8 cellular contexts compared by ENCODE assay signal in the genomic region with DNA sequence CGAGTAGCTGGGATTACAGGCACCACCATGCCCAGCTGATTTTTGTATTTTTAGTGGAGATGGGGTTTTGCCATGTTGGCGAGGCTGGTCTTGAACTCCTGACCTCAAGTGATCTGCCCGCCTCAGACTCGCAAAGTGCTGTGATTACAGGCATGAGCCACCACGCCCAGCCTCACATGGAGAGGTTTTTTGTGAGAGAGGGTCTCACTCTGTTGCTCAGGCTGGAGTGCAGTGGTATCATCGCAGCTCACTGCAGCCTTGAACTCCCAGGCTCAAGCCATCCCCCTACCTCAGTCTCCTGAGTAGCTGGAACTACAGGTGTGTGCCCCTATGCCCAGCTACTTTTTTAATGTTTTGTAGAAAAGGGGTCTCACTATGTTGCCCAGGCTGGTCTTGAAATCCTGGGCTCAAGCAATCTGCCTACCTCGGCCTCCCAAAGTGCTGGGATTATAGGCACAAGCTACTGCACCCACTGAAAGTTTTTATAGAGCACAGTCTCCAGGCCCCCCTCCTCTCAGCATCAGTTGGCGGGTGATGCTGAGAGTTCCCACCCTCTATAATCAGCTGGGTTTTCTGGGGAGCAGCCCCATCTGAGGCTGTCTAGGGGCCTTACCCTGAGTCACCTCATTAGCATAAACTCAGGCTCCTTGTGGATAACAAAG. TPM values are rescaled to one million over a fixed set of nuclear protein-coding genes. Genes with fewer than 3 reads are reported as not detected.
A peak's percentile ranks its signal among the peaks of the same experiment; 100 is the strongest.
DNase-seq lines count a peak whose midpoint lies in the region; ATAC-seq, FAIRE-seq and TF ChIP-seq lines count a peak whose summit lies in the region.
"Not testable (repeated sequence)": the region's sequence is repeated elsewhere in the genome, so short reads cannot be mapped to it uniquely, and the experiment has no call there.

No MANE protein-coding gene starts in this region.

- TF ChIP-seq CTCF in A673 (conservative IDR thresholded peaks at IDR 0.05; ENCODE audit: low read depth, low read length); chondrocyte (IDR thresholded peaks at IDR 0.05); psoas muscle (IDR thresholded peaks at IDR 0.05); upper lobe of right lung (IDR thresholded peaks at IDR 0.05): not testable (repeated sequence)

- intact Hi-C loops in A673 (cut with micrococcal nuclease; ENCODE audit: unreplicated experiment); left ventricle myocardium superior (cut with micrococcal nuclease); upper lobe of right lung (cut with DNase I): not testable (repeated sequence)
- intact Hi-C loops in psoas muscle (cut with DNase I) = loop anchor here in 1 of 2 donors (10.0 kb wide), 1 partner anchor 368 kb away; no protein-coding TSS in a partner anchor

- not testable (repeated sequence) for H3K9me3 Mint-ChIP-seq in chondrocyte (ENCODE audit: low read depth)

- not testable (repeated sequence) for ATAC-seq in left ventricle myocardium superior, psoas muscle, upper lobe of right lung

- H3K4me1 Mint-ChIP-seq in chondrocyte (ENCODE audit: low read depth) = not testable (repeated sequence)

- DNase-seq in A673 (ENCODE audit: low spot score) (peak; percentile 13), chondrocyte (ENCODE audit: low spot score) (peak; percentile 71), left ventricle myocardium superior (peak; percentile 17), mesenteric fat pad (ENCODE audit: low spot score) (peak; percentile 77), psoas muscle (peak; percentile 7 to 48), upper lobe of right lung (peak; percentile 20)
- not testable (repeated sequence) for DNase-seq in HTR-8/SVneo (ENCODE audit: insufficient read length, low spot score)
- peak; percentile 17 for DNase-seq in activated T-cell treated with anti-CD3 and anti-CD28 coated beads, Interleukin-2, amount 50 U/mL, for 1 hour

- peak; percentile 26 for FAIRE-seq in HTR-8/SVneo (lab: Jason Lieb, UNC)

- H3K27ac Mint-ChIP-seq in chondrocyte (ENCODE audit: unreplicated experiment) = not testable (repeated sequence)

- H3K4me3 Mint-ChIP-seq in chondrocyte (ENCODE audit: unreplicated experiment) = not testable (repeated sequence)

- H3K36me3 ChIP-seq in A673 (ENCODE audit: insufficient read depth, low read length, poor library complexity, severe bottlenecking) = not testable (repeated sequence)
- H3K36me3 ChIP-seq in psoas muscle (ENCODE audit: insufficient read depth in 1 of 2, low read depth in 1 of 2) = peaks cover 0 to 89% of the 10 kb centered on the region in 2 donors
- H3K36me3 ChIP-seq in upper lobe of right lung = peaks cover 61% of the 10 kb centered on the region

- peaks cover 23% of the 10 kb centered on the region for H3K36me3 Mint-ChIP-seq in chondrocyte (ENCODE audit: low read depth)

- not testable (repeated sequence) for H3K27me3 Mint-ChIP-seq in chondrocyte (ENCODE audit: low read depth)

- H3K4me1 ChIP-seq in A673 (ENCODE audit: insufficient read depth, low read length, poor library complexity, severe bottlenecking); psoas muscle; upper lobe of right lung: not testable (repeated sequence)

- POLR2A ChIA-PET in A673 (lab: Charles Lee; ENCODE audit: low non-redundant PET) = not testable (repeated sequence)

- H3K9me3 ChIP-seq in A673 (ENCODE audit: low read depth, low read length, poor library complexity, severe bottlenecking); psoas muscle; upper lobe of right lung: not testable (repeated sequence)

- H3K27ac ChIP-seq in A673 (ENCODE audit: low read depth, low read length, poor library complexity, severe bottlenecking); psoas muscle; upper lobe of right lung: not testable (repeated sequence)

- not testable (repeated sequence) for H3K27me3 ChIP-seq in A673 (replicated peaks; ENCODE audit: insufficient read depth, low read depth, low read length, poor library complexity); psoas muscle (ENCODE audit: insufficient read depth in 3 of 3, low read length in 2 of 3); upper lobe of right lung

- WGBS in psoas muscle, 3 donors = 75 to 76% (median 75%) methylated on average over 8 of the region's 8 CpGs

- CTCF ChIA-PET in A673 (lab: Charles Lee) = not testable (repeated sequence)

- not testable (repeated sequence) for BruUV-seq in A673 (replicated peaks; lab: Mats Ljungman, UMichigan)

- H3K4me3 ChIP-seq in A673 (ENCODE audit: low read depth, low read length, poor library complexity, severe bottlenecking); psoas muscle; upper lobe of right lung: not testable (repeated sequence)

RNA-seq across cellular contexts. Expression of a gene that starts 22.2 kb away (rescaled TPM):
- total RNA-seq in A673 (2021) = 39.0 and 44.0 TPM in 2 replicates
- total RNA-seq in chondrocyte = 31.3 to 38.3 TPM (median 35.9 TPM) in 3 replicates
- 38.6 TPM for total RNA-seq in left ventricle myocardium superior
- 103 TPM for total RNA-seq in mesenteric fat pad
- 100 to 1,000 TPM in 2 of 4 donors, 10 to 100 TPM in 2; 64.4 to 126 (median 107) TPM for total RNA-seq in psoas muscle
- polyA plus RNA-seq in psoas muscle = 100 to 1,000 TPM in 2 of 3 donors, 10 to 100 TPM in 1; 86.3 to 229 (median 146) TPM
- total RNA-seq in upper lobe of right lung = 68.3 TPM

RNA-seq across cellular contexts. Expression of a gene that starts 53.5 kb away (rescaled TPM):
- total RNA-seq in A673 (2021) = 0.75 and 2.3 TPM in 2 replicates
- 8.2 to 18.6 TPM (median 17.2 TPM) in 3 replicates for total RNA-seq in chondrocyte
- total RNA-seq in left ventricle myocardium superior = 22.1 TPM
- 17.4 TPM for total RNA-seq in mesenteric fat pad
- total RNA-seq in psoas muscle = 10 to 100 TPM; 21.6 to 48.0 (median 24.5) TPM
- polyA plus RNA-seq in psoas muscle = 10 to 100 TPM in 2 of 3 donors, 1 to 10 TPM in 1; 4.7 to 15.1 (median 10.5) TPM
- total RNA-seq in upper lobe of right lung = 19.5 TPM
